Comparison of ENCODE assay signal across 10 cellular contexts in the genomic region with DNA sequence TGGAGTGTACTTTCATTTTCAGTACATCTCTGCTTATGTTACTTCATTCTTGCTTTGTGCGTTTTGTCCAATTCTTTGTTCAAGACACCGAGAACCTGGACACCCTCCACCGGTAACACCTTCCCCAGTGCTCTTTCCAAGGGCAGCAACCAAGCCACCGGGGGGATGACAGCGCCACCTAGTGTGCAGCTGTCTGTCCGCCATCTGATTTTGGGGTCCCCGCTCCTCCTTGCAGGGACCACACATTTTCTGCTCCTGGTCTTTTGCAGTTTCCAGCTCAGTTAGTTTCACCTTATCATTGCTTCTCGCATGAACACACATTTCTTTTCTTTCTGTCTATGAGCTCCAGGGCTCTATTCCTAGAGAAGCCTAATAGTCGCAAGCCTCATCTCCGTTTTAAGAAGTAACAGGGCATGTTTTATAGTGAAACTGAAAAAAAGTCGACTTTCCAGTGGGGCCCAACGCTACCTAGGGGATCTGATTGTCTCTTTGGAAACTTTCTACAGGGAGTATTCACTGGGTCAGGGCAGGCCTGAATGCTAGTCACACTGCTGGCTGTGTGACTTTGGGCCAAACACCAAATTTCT.
DNase-seq lines count a peak whose midpoint lies in the region; ATAC-seq and TF ChIP-seq lines count a peak whose summit lies in the region.
"Had no signal": no experiment of that assay in that cellular context is flagged by ENCODE, and none has a peak within 500 bp of the region (broad histone marks: within the 10 kb centered on the region; RNA-seq: fewer than 3 reads in every experiment).

No MANE protein-coding gene starts in this region.

- H3K79me2 ChIP-seq in KMS-11 (ENCODE audit: insufficient read depth, low read depth), result no peaks in the 10 kb centered on the region
- H3K79me2 ChIP-seq in mesendoderm (ENCODE audit: control insufficient read depth, insufficient read depth, low read length), result no peaks in the 10 kb centered on the region

- H2AFZ ChIP-seq in KMS-11 (ENCODE audit: low read depth), result no peak overlapping the region

- no peak overlapping the region for H3K23ac ChIP-seq in mesendoderm (ENCODE audit: low read length)

- H3K4me3 ChIP-seq in KMS-11 (IDR thresholded peaks at IDR 0.05; ENCODE audit: insufficient read depth, low read depth, low read length) (no peak overlapping the region), mesendoderm (ENCODE audit: low read length) (no peak overlapping the region)
- H3K4me3 ChIP-seq: BLaER1 had no signal

- H3K36me3 ChIP-seq in KMS-11 (ENCODE audit: insufficient read depth) (no peaks in the 10 kb centered on the region), mesendoderm (ENCODE audit: control insufficient read depth, insufficient read depth, low read length) (no peaks in the 10 kb centered on the region)
- H3K36me3 ChIP-seq: BLaER1, neutrophil had no signal

- no peaks in the 10 kb centered on the region for H4K20me1 ChIP-seq in KMS-11 (ENCODE audit: insufficient read depth)
- H4K20me1 ChIP-seq: BLaER1 had no signal

- peak; percentile 73 for TF ChIP-seq CTCF in KMS-11 (conservative IDR thresholded peaks at IDR 0.05; ENCODE audit: low read depth, low read length)

- H3K36me3 Mint-ChIP-seq in activated naive CD4-positive, alpha-beta T cell treated with anti-CD3 and anti-CD28 coated beads, Interleukin-2, amount 50 U/mL, for 72 hours, result no peaks in the 10 kb centered on the region

- no peak overlapping the region for H3K4me2 ChIP-seq in KMS-11
- no peak overlapping the region for H3K4me2 ChIP-seq in mesendoderm (ENCODE audit: low read length)
- H3K4me2 ChIP-seq: BLaER1 had no signal

- H3K9me3 Mint-ChIP-seq in activated naive CD4-positive, alpha-beta T cell treated with anti-CD3 and anti-CD28 coated beads, Interleukin-2, amount 50 U/mL, for 72 hours, result no peaks in the 10 kb centered on the region

- no peaks in the 10 kb centered on the region for H3K4me1 ChIP-seq in KMS-11 (ENCODE audit: low read depth, poor library complexity, severe bottlenecking)
- no peaks in the 10 kb centered on the region for H3K4me1 ChIP-seq in mesendoderm (ENCODE audit: control insufficient read depth, low read depth, low read length)
- H3K4me1 ChIP-seq: BLaER1 had no signal

- H4K5ac ChIP-seq in mesendoderm (ENCODE audit: low read length), result no peak overlapping the region

- no peak overlapping the region for H3K56ac ChIP-seq in mesendoderm (ENCODE audit: low read length)

- no peak overlapping the region for H3K9ac ChIP-seq in KMS-11
- no peak overlapping the region for H3K9ac ChIP-seq in mesendoderm (ENCODE audit: low read length)
- H3K9ac ChIP-seq: BLaER1 had no signal

- WGBS in mesendoderm (ENCODE audit: extremely low coverage, insufficient coverage, low lambda C conversion rate), result no CpG with 5 or more reads among the region's 12 CpGs

- ATAC-seq in activated naive CD4-positive, alpha-beta T cell treated with anti-CD3 and anti-CD28 coated beads, Interleukin-2, amount 50 U/mL, for 72 hours, result peak; percentile 20 to 52
- ATAC-seq in HG02870 (IDR thresholded peaks at IDR 0.05; ENCODE audit: unreplicated experiment), result no peak
- ATAC-seq in GM18511 (IDR thresholded peaks at IDR 0.05; ENCODE audit: unreplicated experiment), result no peak

- H2BK5ac ChIP-seq in mesendoderm (ENCODE audit: low read length), result no peak overlapping the region

- H4K8ac ChIP-seq in mesendoderm (ENCODE audit: low read depth, low read length), result no peak overlapping the region

- no peaks in the 10 kb centered on the region for H3K27me3 ChIP-seq in KMS-11 (ENCODE audit: insufficient read depth, low read depth)
- no peaks in the 10 kb centered on the region for H3K27me3 ChIP-seq in mesendoderm (ENCODE audit: insufficient read depth, low read length, poor library complexity)
- H3K27me3 ChIP-seq: BLaER1, neutrophil had no signal

- no peaks in the 10 kb centered on the region for H3K79me1 ChIP-seq in mesendoderm (ENCODE audit: low read length)

- no peak overlapping the region for H3K27ac ChIP-seq in KMS-11
- no peak overlapping the region for H3K27ac ChIP-seq in mesendoderm (ENCODE audit: low read depth, low read length)
- H3K27ac ChIP-seq: BLaER1, neutrophil had no signal

- DNase-seq in NCI-H1417 (lab: John Stamatoyannopoulos, UW) (peak in 2 of 3 experiments; percentile 1 to 9), NCI-H1417 treated with DMSO at 0.1 percent for 48 hours (lab: John Stamatoyannopoulos, UW) (no peak), mesendoderm (peak; percentile 57)
- peak in 1 of 2 donors; percentile 69 for DNase-seq in activated naive CD4-positive, alpha-beta T cell treated with anti-CD3 and anti-CD28 coated beads, Interleukin-2, amount 50 U/mL, for 72 hours (ENCODE audit: low spot score in 2 of 2)
- DNase-seq in central memory CD4-positive, alpha-beta T cell, result no peak

- no peak overlapping the region for H2BK120ac ChIP-seq in mesendoderm (ENCODE audit: low read depth, low read length)

- no peak overlapping the region for H2AK5ac ChIP-seq in mesendoderm (ENCODE audit: low read length)

- no peak overlapping the region for H3K18ac ChIP-seq in mesendoderm (ENCODE audit: low read length)

- H2BK15ac ChIP-seq in mesendoderm (replicated peaks; ENCODE audit: low read depth), result no peak overlapping the region

- H3K4ac ChIP-seq in mesendoderm (ENCODE audit: low read depth, low read length), result no peak overlapping the region

- no peak overlapping the region for H3K27ac Mint-ChIP-seq in activated naive CD4-positive, alpha-beta T cell treated with anti-CD3 and anti-CD28 coated beads, Interleukin-2, amount 50 U/mL, for 72 hours

Comparison
In these comparisons a context has a peak if more than half of its experiments do, and no peak if none do; other contexts are left out.
1. DNase-seq: peak in NCI-H1417 (2 of 3) and mesendoderm (single experiment); none in NCI-H1417 treated with DMSO at 0.1 percent for 48 hours (single experiment) and central memory CD4-positive, alpha-beta T cell (single experiment).
2. ATAC-seq: peak in activated naive CD4-positive, alpha-beta T cell treated with anti-CD3 and anti-CD28 coated beads, Interleukin-2, amount 50 U/mL, for 72 hours (2 of 2); none in HG02870 (single experiment) and GM18511 (single experiment).